Comparison of ENCODE assay signal across 35 cellular contexts in genomic region chr9:105593145-105593544, GRCh38.
"Had no signal": no experiment of that assay in that cellular context is flagged by ENCODE, and none has a peak within 500 bp of the region (broad histone marks: within the 10 kb centered on the region; RNA-seq: fewer than 3 reads in every experiment).

No MANE protein-coding gene starts in this region.

- H3K27ac ChIP-seq: adrenal gland, body of pancreas, brain microvascular endothelial cell, breast epithelium, VCaP had no signal

- H3K27ac Mint-ChIP-seq: activated CD4-positive, alpha-beta T cell treated with anti-CD3 and anti-CD28 coated beads for 36 hours; activated CD4-positive, alpha-beta T cell treated with anti-CD3 and anti-CD28 coated beads, Interleukin-2, amount 10 ng/mL, durations not matched to agents 7 days and 5 days; activated CD8-positive, alpha-beta T cell treated with anti-CD3 and anti-CD28 coated beads for 36 hours; activated naive CD4-positive, alpha-beta T cell treated with anti-CD3 and anti-CD28 coated beads for 36 hours; activated naive CD4-positive, alpha-beta T cell treated with anti-CD3 and anti-CD28 coated beads, Interleukin-2, amount 50 U/mL, for 72 hours; activated naive CD8-positive, alpha-beta T cell treated with anti-CD3 and anti-CD28 coated beads for 36 hours; activated T-cell treated with anti-CD3 and anti-CD28 coated beads, Interleukin-2, amount 50 U/mL, for 72 hours; activated T-helper 1 cell treated with anti-CD3 and anti-CD28 coated beads, Interleukin-12 subunit alpha, Interleukin-12 subunit beta, Interleukin-2, Interleukin-4 antibody, amounts not matched to agents 30 ng/mL and 10 ng/mL and 1 ng/mL, durations not matched to agents 14 hours and 24 hours and 36 hours; activated T-helper 17 cell treated with anti-CD3 and anti-CD28 coated beads, Interleukin-2, amount 50 U/mL, for 72 hours; T-helper 17 cell had no signal

- H3K36me3 ChIP-seq: adrenal gland, breast epithelium had no signal

- FAIRE-seq: astrocyte, colon, TTC549 had no signal

- H3K4me3 ChIP-seq: adrenal gland, body of pancreas, breast epithelium had no signal

- H3K4me1 Mint-ChIP-seq: activated CD4-positive, alpha-beta T cell treated with anti-CD3 and anti-CD28 coated beads, Interleukin-2, amount 10 ng/mL, durations not matched to agents 7 days and 5 days; activated naive CD8-positive, alpha-beta T cell treated with anti-CD3 and anti-CD28 coated beads for 36 hours; activated T-helper 17 cell treated with anti-CD3 and anti-CD28 coated beads, Interleukin-2, amount 50 U/mL, for 72 hours had no signal

- ATAC-seq: activated CD4-positive, alpha-beta T cell treated with anti-CD3 and anti-CD28 coated beads for 36 hours; activated CD4-positive, CD25-positive, alpha-beta regulatory T cell treated with anti-CD3 and anti-CD28 coated beads, Interleukin-2, amount 50 U/mL, for 24 hours; activated CD8-positive, alpha-beta T cell treated with anti-CD3 and anti-CD28 coated beads for 36 hours; activated naive CD4-positive, alpha-beta T cell treated with anti-CD3 and anti-CD28 coated beads, Interleukin-2, amount 50 U/mL, for 72 hours; activated T-cell treated with anti-CD3 and anti-CD28 coated beads, Interleukin-2, amount 50 U/mL, for 4 hours; activated T-cell treated with anti-CD3 and anti-CD28 coated beads, Interleukin-2, amount 50 U/mL, for 72 hours; activated T-helper 17 cell treated with anti-CD3 and anti-CD28 coated beads, Interleukin-2, amount 50 U/mL, for 72 hours; body of pancreas; T-helper 17 cell had no signal

- H3K27me3 Mint-ChIP-seq: activated CD4-positive, alpha-beta T cell treated with anti-CD3 and anti-CD28 coated beads for 36 hours; activated CD4-positive, alpha-beta T cell treated with anti-CD3 and anti-CD28 coated beads, Interleukin-2, amount 10 ng/mL, durations not matched to agents 7 days and 5 days; activated CD8-positive, alpha-beta T cell treated with anti-CD3 and anti-CD28 coated beads for 36 hours; activated naive CD8-positive, alpha-beta T cell treated with anti-CD3 and anti-CD28 coated beads for 36 hours; activated T-helper 17 cell treated with anti-CD3 and anti-CD28 coated beads, Interleukin-2, amount 50 U/mL, for 72 hours; T-helper 17 cell had no signal

- H3K4me3 Mint-ChIP-seq: activated CD4-positive, alpha-beta T cell treated with anti-CD3 and anti-CD28 coated beads for 36 hours; activated CD4-positive, alpha-beta T cell treated with anti-CD3 and anti-CD28 coated beads, Interleukin-2, amount 10 ng/mL, durations not matched to agents 7 days and 5 days; activated CD8-positive, alpha-beta T cell treated with anti-CD3 and anti-CD28 coated beads for 36 hours; activated naive CD4-positive, alpha-beta T cell treated with anti-CD3 and anti-CD28 coated beads for 36 hours; activated naive CD8-positive, alpha-beta T cell treated with anti-CD3 and anti-CD28 coated beads for 36 hours; activated T-cell treated with anti-CD3 and anti-CD28 coated beads, Interleukin-2, amount 50 U/mL, for 4 hours; activated T-cell treated with anti-CD3 and anti-CD28 coated beads, Interleukin-2, amount 50 U/mL, for 72 hours; activated T-helper 1 cell treated with anti-CD3 and anti-CD28 coated beads, Interleukin-12 subunit alpha, Interleukin-12 subunit beta, Interleukin-2, Interleukin-4 antibody, amounts not matched to agents 30 ng/mL and 10 ng/mL and 1 ng/mL, durations not matched to agents 14 hours and 24 hours and 36 hours; activated T-helper 17 cell treated with anti-CD3 and anti-CD28 coated beads, Interleukin-2, amount 50 U/mL, for 72 hours; T-helper 17 cell had no signal

- H3K4me1 ChIP-seq: adrenal gland, body of pancreas, breast epithelium had no signal

- H3K27me3 ChIP-seq: adrenal gland, body of pancreas, brain microvascular endothelial cell, breast epithelium had no signal

- DNase-seq: activated CD4-positive, alpha-beta T cell treated with anti-CD3 and anti-CD28 coated beads for 1 hour; activated CD4-positive, alpha-beta T cell treated with anti-CD3 and anti-CD28 coated beads for 36 hours; activated CD4-positive, alpha-beta T cell treated with anti-CD3 and anti-CD28 coated beads for 48 hours; activated CD4-positive, alpha-beta T cell treated with anti-CD3 and anti-CD28 coated beads, Interleukin-2, amount 10 ng/mL, durations not matched to agents 7 days and 5 days; activated CD4-positive, alpha-beta T cell treated with anti-CD3 and anti-CD28 coated beads, Interleukin-2, amount 50 U/mL, for 48 hours; activated CD4-positive, CD25-positive, alpha-beta regulatory T cell; activated CD8-positive, alpha-beta memory T cell treated with anti-CD3 and anti-CD28 coated beads, Interleukin-2, amount 50 U/mL, for 4 hours; activated CD8-positive, alpha-beta T cell treated with anti-CD3 and anti-CD28 coated beads for 36 hours; activated effector memory CD4-positive, alpha-beta T cell treated with anti-CD3 and anti-CD28 coated beads, Interleukin-2, amount 50 U/mL, for 16 hours; activated gamma-delta T cell treated with Interleukin-2 at 50 U/mL for 16 hours; activated naive CD4-positive, alpha-beta T cell; activated naive CD4-positive, alpha-beta T cell treated with anti-CD3 and anti-CD28 coated beads for 36 hours; activated naive CD4-positive, alpha-beta T cell treated with anti-CD3 and anti-CD28 coated beads, Interleukin-2, amount 50 U/mL, for 16 hours; activated naive CD8-positive, alpha-beta T cell treated with anti-CD3 and anti-CD28 coated beads for 36 hours; activated T-cell treated with anti-CD3 and anti-CD28 coated beads for 4 hours; activated T-cell treated with anti-CD3 and anti-CD28 coated beads, Interleukin-2, amount 50 U/mL, for 1 hour; activated T-cell treated with anti-CD3 and anti-CD28 coated beads, Interleukin-2, amount 50 U/mL, for 4 hours; activated T-cell treated with anti-CD3 and anti-CD28 coated beads, Interleukin-2, amount 50 U/mL, for 72 hours; adrenal gland; amniotic stem cell; aorta; body of pancreas; brain microvascular endothelial cell; central memory CD4-positive, alpha-beta T cell; T-helper 17 cell; T-helper 9 cell had no signal
